14 cellular contexts compared by ENCODE assay signal in the genomic region with DNA sequence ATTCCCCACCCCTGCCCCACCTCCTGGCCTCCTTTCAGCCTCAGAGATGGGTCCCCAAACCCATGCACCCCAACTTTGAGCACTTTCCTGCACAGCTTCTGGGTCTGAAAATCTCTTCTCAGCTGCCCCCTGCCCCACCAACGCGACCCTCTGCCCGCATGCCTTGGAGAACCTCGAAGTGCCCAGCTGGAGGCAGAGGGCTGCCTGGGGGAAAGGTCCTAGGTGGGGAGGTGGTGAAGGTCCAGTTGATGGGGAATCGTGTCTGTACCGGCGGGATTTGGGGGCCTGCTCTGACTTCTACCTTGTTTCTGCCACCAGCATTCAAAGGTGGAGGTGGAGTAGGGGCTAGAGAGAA. TPM values are rescaled to one million over a fixed set of nuclear protein-coding genes. Genes with fewer than 3 reads are reported as not detected.
DNase-seq lines count a peak whose midpoint lies in the region; ATAC-seq and TF ChIP-seq lines count a peak whose summit lies in the region.
"Had no signal": no experiment of that assay in that cellular context is flagged by ENCODE, and none has a peak within 500 bp of the region (broad histone marks: within the 10 kb centered on the region; RNA-seq: fewer than 3 reads in every experiment).

No MANE protein-coding gene starts in this region.

- TF ChIP-seq POLR2A in stomach (IDR thresholded peaks at IDR 0.05): no peak

- no peaks in the 10 kb centered on the region for H3K9me2 ChIP-seq in PC-3 (replicated peaks; ENCODE audit: low read length)

- H3K27me3 ChIP-seq in HUES64 (ENCODE audit: insufficient read depth, low read length) (peaks cover 41% of the 10 kb centered on the region), stomach (peaks cover 0 to 24% (median 13%) of the 10 kb centered on the region in 3 donors), PC-3 (ENCODE audit: low read length) (peaks cover 34% of the 10 kb centered on the region)

- no peak for DNase-seq in activated naive CD8-positive, alpha-beta T cell treated with anti-CD3 and anti-CD28 coated beads, Interleukin-2, amount 10 ng/mL, durations not matched to agents 7 days and 5 days
- peak in 1 of 2 donors; percentile 14 for DNase-seq in memory B cell (ENCODE audit: low spot score in 2 of 2)
- no peak for DNase-seq in stomach
- no peak for DNase-seq in LoVo (ENCODE audit: low spot score)
- DNase-seq in PC-3: no peak
- DNase-seq: activated CD4-positive, alpha-beta T cell treated with anti-CD3 and anti-CD28 coated beads, Interleukin-2, amount 50 U/mL, for 4 hours; NCI-H1048; NCI-H69 had no signal

- H2AFZ ChIP-seq in PC-3 (ENCODE audit: low read length): no peak overlapping the region

- H3K4me2 ChIP-seq in PC-3 (ENCODE audit: low read length): no peak overlapping the region

- H3K9ac ChIP-seq in HUES64 (ENCODE audit: low read depth, low read length) (no peak overlapping the region), PC-3 (ENCODE audit: low read length) (no peak overlapping the region)
- H3K9ac ChIP-seq: parathyroid adenoma had no signal

- ATAC-seq in activated naive CD8-positive, alpha-beta T cell treated with anti-CD3 and anti-CD28 coated beads, Interleukin-2, amount 10 ng/mL, durations not matched to agents 7 days and 5 days (ENCODE audit: low read depth): no peak
- ATAC-seq in memory B cell (ENCODE audit: low read depth) (no peak), GM21529 (IDR thresholded peaks at IDR 0.05; ENCODE audit: unreplicated experiment) (no peak), PC-3 (no peak)
- ATAC-seq: GM12878 had no signal

- peaks cover 2% of the 10 kb centered on the region for H3K9me3 Mint-ChIP-seq in activated naive CD8-positive, alpha-beta T cell treated with anti-CD3 and anti-CD28 coated beads, Interleukin-2, amount 10 ng/mL, durations not matched to agents 7 days and 5 days
- peaks cover 2% of the 10 kb centered on the region for H3K9me3 Mint-ChIP-seq in memory B cell

- no peaks in the 10 kb centered on the region for H4K20me1 ChIP-seq in PC-3 (ENCODE audit: low read length)

- TF ChIP-seq EP300 in stomach (IDR thresholded peaks at IDR 0.05): no peak

- CTCF ChIA-PET in PC-3 (lab: Charles Lee): no interaction called here

- H3K4me3 ChIP-seq in HUES64 (ENCODE audit: low read length) (peak overlapping the region; percentile 65), stomach (peak overlapping the region; percentile 82 to 95 (median 83)), PC-3 (ENCODE audit: low read length) (no peak overlapping the region)
- H3K4me3 ChIP-seq: GM12878, SJSA1 had no signal

- H3K4me1 Mint-ChIP-seq in activated naive CD8-positive, alpha-beta T cell treated with anti-CD3 and anti-CD28 coated beads, Interleukin-2, amount 10 ng/mL, durations not matched to agents 7 days and 5 days: peaks cover 9% of the 10 kb centered on the region
- peaks cover 4% of the 10 kb centered on the region for H3K4me1 Mint-ChIP-seq in memory B cell

- H3K4me3 Mint-ChIP-seq in activated naive CD8-positive, alpha-beta T cell treated with anti-CD3 and anti-CD28 coated beads, Interleukin-2, amount 10 ng/mL, durations not matched to agents 7 days and 5 days: peak overlapping the region; percentile 25
- H3K4me3 Mint-ChIP-seq in memory B cell: peak overlapping the region; percentile 88

- peaks cover 64% of the 10 kb centered on the region for H3K27me3 Mint-ChIP-seq in activated naive CD8-positive, alpha-beta T cell treated with anti-CD3 and anti-CD28 coated beads, Interleukin-2, amount 10 ng/mL, durations not matched to agents 7 days and 5 days
- H3K27me3 Mint-ChIP-seq in memory B cell: peaks cover 4% of the 10 kb centered on the region

- H3K9me3 ChIP-seq in HUES64 (ENCODE audit: insufficient read depth, low read depth, low read length) (no peaks in the 10 kb centered on the region), stomach (no peaks in the 10 kb centered on the region), PC-3 (ENCODE audit: low read length) (no peaks in the 10 kb centered on the region)
- H3K9me3 ChIP-seq: SJSA1 had no signal

- no peaks in the 10 kb centered on the region for H3K36me3 Mint-ChIP-seq in activated naive CD8-positive, alpha-beta T cell treated with anti-CD3 and anti-CD28 coated beads, Interleukin-2, amount 10 ng/mL, durations not matched to agents 7 days and 5 days
- peaks cover 3% of the 10 kb centered on the region for H3K36me3 Mint-ChIP-seq in memory B cell

- no peaks in the 10 kb centered on the region for H3K36me3 ChIP-seq in HUES64 (ENCODE audit: insufficient read depth, low read length)
- no peaks in the 10 kb centered on the region for H3K36me3 ChIP-seq in stomach
- no peaks in the 10 kb centered on the region for H3K36me3 ChIP-seq in PC-3 (ENCODE audit: low read depth, low read length)
- H3K36me3 ChIP-seq: SJSA1 had no signal

- BruUV-seq in PC-3 (replicated peaks; lab: Mats Ljungman, UMichigan): no TSS peak

- peaks cover 6% of the 10 kb centered on the region; the same call in 1 of the 2 replicates for H3K4me1 ChIP-seq in HUES64 (ENCODE audit: insufficient read depth, low read length)
- H3K4me1 ChIP-seq in stomach: peaks cover 5 to 46% (median 30%) of the 10 kb centered on the region in 4 donors
- H3K4me1 ChIP-seq in PC-3 (ENCODE audit: insufficient read depth, low read length): no peaks in the 10 kb centered on the region; the same call in 1 of the 2 replicates
- H3K4me1 ChIP-seq: parathyroid adenoma had no signal

- H3K27ac ChIP-seq in HUES64 (ENCODE audit: low read depth, low read length) (no peak overlapping the region), stomach (peak overlapping the region in 3 of 5 donors; percentile 46 to 83 (median 81)), PC-3 (ENCODE audit: low read length) (no peak overlapping the region)
- H3K27ac ChIP-seq: HL-60, parathyroid adenoma, SJSA1 had no signal

- no peak overlapping the region for H3K27ac Mint-ChIP-seq in activated naive CD8-positive, alpha-beta T cell treated with anti-CD3 and anti-CD28 coated beads, Interleukin-2, amount 10 ng/mL, durations not matched to agents 7 days and 5 days
- no peak overlapping the region for H3K27ac Mint-ChIP-seq in memory B cell

- no peaks in the 10 kb centered on the region for H3F3A ChIP-seq in PC-3 (ENCODE audit: low read length, unreplicated experiment)

- no peak for TF ChIP-seq CTCF in stomach (IDR thresholded peaks at IDR 0.05)
- no peak for TF ChIP-seq CTCF in PC-3 (conservative IDR thresholded peaks at IDR 0.05; ENCODE audit: low read depth, low read length)

- H3K79me2 ChIP-seq in PC-3 (ENCODE audit: low read length): no peaks in the 10 kb centered on the region
- H3K79me2 ChIP-seq: parathyroid adenoma had no signal

- 76% methylated on average over 7 of the region's 7 CpGs for WGBS in HUES64
- 59 to 78% (median 64%) methylated on average over 5 to 7 of the region's 7 CpGs for WGBS in stomach, 5 donors

- POLR2A ChIA-PET in activated naive CD8-positive, alpha-beta T cell treated with anti-CD3 and anti-CD28 coated beads, Interleukin-2, amount 10 ng/mL, durations not matched to agents 7 days and 5 days (lab: Charles Lee): no interaction called here
- POLR2A ChIA-PET in PC-3 (lab: Charles Lee; ENCODE audit: unreplicated experiment): no interaction called here

- intact Hi-C loops in stomach (cut with DNase I; ENCODE audit: low total_unique reads) (no loop called here), PC-3 (cut with micrococcal nuclease) (no loop called here)

RNA-seq across cellular contexts. Expression of gene NKD1, which starts 1.3 kb away (rescaled TPM):
- polyA plus RNA-seq in HUES64 (2013, experiment 1 of 2): 5.2 TPM
- polyA plus RNA-seq in HUES64 (2013, experiment 2 of 2): 4.7 TPM
- 1 to 10 TPM in 1 of 2 experiments, under 1 TPM in 1; 0.91 to 1.1 TPM for total RNA-seq in activated naive CD8-positive, alpha-beta T cell treated with anti-CD3 and anti-CD28 coated beads, Interleukin-2, amount 10 ng/mL, durations not matched to agents 7 days and 5 days
- total RNA-seq in stomach: 100 to 1,000 TPM in 1 of 5 donors, 1 to 10 TPM in 4; 1.2 to 284 (median 6.4) TPM
- 1 to 10 TPM in 2 of 3 donors, under 1 TPM in 1; 0.44 to 2.0 (median 1.5) TPM for polyA plus RNA-seq in stomach
- 0.06 and 0.07 TPM in 2 replicates for total RNA-seq in PC-3 (2014; rRNA removed)

Comparison
In these comparisons a context has a peak if more than half of its experiments do, and no peak if none do; other contexts are left out.
1. H3K27ac ChIP-seq: peak in stomach (3 of 5); none in HUES64 (single experiment) and PC-3 (single experiment).